In genomic region chr10:1033601-1034000, GRCh38 we compare ENCODE assay signal across 27 cellular contexts. TPM values are rescaled to one million over a fixed set of nuclear protein-coding genes. Genes with fewer than 3 reads are reported as not detected.
A peak's percentile ranks its signal among the peaks of the same experiment; 100 is the strongest.
DNase-seq lines count a peak whose midpoint lies in the region; ATAC-seq lines count a peak whose summit lies in the region.
"Had no signal": no experiment of that assay in that cellular context is flagged by ENCODE, and none has a peak within 500 bp of the region (broad histone marks: within the 10 kb centered on the region; RNA-seq: fewer than 3 reads in every experiment).

No MANE protein-coding gene starts in this region.

- H3K27ac ChIP-seq in right cardiac atrium (ENCODE audit: low read length), result no peak overlapping the region
- H3K27ac ChIP-seq in layer of hippocampus (ENCODE audit: low read depth, low read length), result peak overlapping the region; percentile 56
- peak overlapping the region; percentile 96 for H3K27ac ChIP-seq in temporal lobe (ENCODE audit: low read depth, low read length)
- H3K27ac ChIP-seq: PC-9 had no signal

- H3K27me3 ChIP-seq in right cardiac atrium (ENCODE audit: control insufficient read depth, insufficient read depth) (no peaks in the 10 kb centered on the region), layer of hippocampus (ENCODE audit: control insufficient read depth, insufficient read depth, low read length) (no peaks in the 10 kb centered on the region)

- ATAC-seq in Right ventricle myocardium inferior (peak; percentile 52), right cardiac atrium (no peak), GM21423 (IDR thresholded peaks at IDR 0.05; ENCODE audit: unreplicated experiment) (no peak), HG03520 (IDR thresholded peaks at IDR 0.05; ENCODE audit: unreplicated experiment) (no peak)
- ATAC-seq: HCT116 had no signal

- no peaks in the 10 kb centered on the region for H3K4me1 ChIP-seq in right cardiac atrium (ENCODE audit: control insufficient read depth, insufficient read depth, low read length)

- H3K9me3 ChIP-seq in right cardiac atrium (ENCODE audit: control insufficient read depth, low read length), result no peaks in the 10 kb centered on the region

- intact Hi-C loops in Right ventricle myocardium inferior (cut with DNase I) (no loop called here), right cardiac atrium (cut with DNase I) (no loop called here)

- WGBS in right cardiac atrium, result 78% methylated on average over 1 of the region's 1 CpG

- H3K4me3 ChIP-seq in right cardiac atrium (ENCODE audit: low read length), result no peak overlapping the region
- H3K4me3 ChIP-seq: PC-9 had no signal

- DNase-seq in Right ventricle myocardium inferior (ENCODE audit: missing footprints) (no peak), right cardiac atrium (no peak), fibroblast of gingiva (ENCODE audit: low read depth) (peak; percentile 56), hepatic stellate cell (ENCODE audit: low spot score) (no peak)
- DNase-seq: 8988T; ACHN; CD4-positive, CD25-positive, alpha-beta regulatory T cell; DMS153; DND-41; NCI-H1048; NCI-H1417; NCI-H1694; NCI-H2081; NCI-H2227 treated with DMSO at 0.1 percent for 48 hours; NCI-H526 treated with DMSO at 0.1 percent for 48 hours; PC-9; SHP77 had no signal

RNA-seq across cellular contexts. Expression of gene IDI2, which starts 7.9 kb away (rescaled TPM):
- total RNA-seq in Right ventricle myocardium inferior, result 0.30 TPM
- under 1 TPM in 2 of 4 donors, not detected in 2; 0.23 to 0.29 TPM for total RNA-seq in right cardiac atrium
- 0.23 TPM for polyA plus RNA-seq in right cardiac atrium
- not detected for total RNA-seq in temporal lobe
- total RNA-seq: CD4-positive, CD25-positive, alpha-beta regulatory T cell; H4; HT-29; NCI-H460; PC-9; RPMI7951 had no signal
- polyA plus RNA-seq: BJ; CD4-positive, CD25-positive, alpha-beta regulatory T cell had no signal

RNA-seq across cellular contexts. Expression of gene IDI1, which starts 15.3 kb away (rescaled TPM):
- total RNA-seq in Right ventricle myocardium inferior (14.6 TPM), right cardiac atrium (10 to 100 TPM; 14.6 to 30.3 (median 20.0) TPM), temporal lobe (118 TPM)
- polyA plus RNA-seq in right cardiac atrium, result 26.7 TPM

RNA-seq across cellular contexts. Expression of gene WDR37, which starts 22.6 kb away (rescaled TPM):
- total RNA-seq in Right ventricle myocardium inferior (28.9 TPM), right cardiac atrium (10 to 100 TPM; 29.0 to 35.6 (median 32.5) TPM), temporal lobe (28.3 TPM)
- polyA plus RNA-seq in right cardiac atrium, result 9.7 TPM

RNA-seq across cellular contexts. Expression of gene GTPBP4, which starts 45.4 kb away (rescaled TPM):
- total RNA-seq in Right ventricle myocardium inferior (29.3 TPM), right cardiac atrium (10 to 100 TPM; 22.9 to 29.8 (median 27.5) TPM), temporal lobe (14.0 TPM)
- polyA plus RNA-seq in right cardiac atrium, result 16.8 TPM
